1 cellular context compared by ENCODE assay signal in the genomic region with DNA sequence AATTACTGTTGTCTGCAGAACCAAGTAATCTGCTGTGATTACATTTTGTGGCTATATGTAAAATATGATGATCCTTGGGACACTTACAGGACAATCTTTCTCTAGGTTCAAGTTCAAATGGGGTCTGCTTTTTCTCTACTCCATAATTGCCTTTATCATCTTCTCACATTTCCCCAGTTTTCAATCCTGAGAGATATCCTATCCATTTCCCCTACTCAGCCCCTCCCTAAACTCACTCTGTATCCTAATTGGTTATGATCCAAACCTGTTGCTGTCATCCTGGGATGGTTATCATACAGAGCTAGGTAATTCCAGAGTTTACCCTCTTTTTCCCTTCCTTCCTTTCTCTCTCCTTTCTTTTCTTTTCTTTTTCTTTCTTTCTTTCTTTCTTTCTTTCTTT.
TF ChIP-seq lines count a peak whose summit lies in the region.

No MANE protein-coding gene starts in this region.

TF ChIP-seq in HEK293, 187 proteins besides CTCF, POLR2A, EP300 and RAD21 (continued from another document):
- TF ChIP-seq, protein P1, sequence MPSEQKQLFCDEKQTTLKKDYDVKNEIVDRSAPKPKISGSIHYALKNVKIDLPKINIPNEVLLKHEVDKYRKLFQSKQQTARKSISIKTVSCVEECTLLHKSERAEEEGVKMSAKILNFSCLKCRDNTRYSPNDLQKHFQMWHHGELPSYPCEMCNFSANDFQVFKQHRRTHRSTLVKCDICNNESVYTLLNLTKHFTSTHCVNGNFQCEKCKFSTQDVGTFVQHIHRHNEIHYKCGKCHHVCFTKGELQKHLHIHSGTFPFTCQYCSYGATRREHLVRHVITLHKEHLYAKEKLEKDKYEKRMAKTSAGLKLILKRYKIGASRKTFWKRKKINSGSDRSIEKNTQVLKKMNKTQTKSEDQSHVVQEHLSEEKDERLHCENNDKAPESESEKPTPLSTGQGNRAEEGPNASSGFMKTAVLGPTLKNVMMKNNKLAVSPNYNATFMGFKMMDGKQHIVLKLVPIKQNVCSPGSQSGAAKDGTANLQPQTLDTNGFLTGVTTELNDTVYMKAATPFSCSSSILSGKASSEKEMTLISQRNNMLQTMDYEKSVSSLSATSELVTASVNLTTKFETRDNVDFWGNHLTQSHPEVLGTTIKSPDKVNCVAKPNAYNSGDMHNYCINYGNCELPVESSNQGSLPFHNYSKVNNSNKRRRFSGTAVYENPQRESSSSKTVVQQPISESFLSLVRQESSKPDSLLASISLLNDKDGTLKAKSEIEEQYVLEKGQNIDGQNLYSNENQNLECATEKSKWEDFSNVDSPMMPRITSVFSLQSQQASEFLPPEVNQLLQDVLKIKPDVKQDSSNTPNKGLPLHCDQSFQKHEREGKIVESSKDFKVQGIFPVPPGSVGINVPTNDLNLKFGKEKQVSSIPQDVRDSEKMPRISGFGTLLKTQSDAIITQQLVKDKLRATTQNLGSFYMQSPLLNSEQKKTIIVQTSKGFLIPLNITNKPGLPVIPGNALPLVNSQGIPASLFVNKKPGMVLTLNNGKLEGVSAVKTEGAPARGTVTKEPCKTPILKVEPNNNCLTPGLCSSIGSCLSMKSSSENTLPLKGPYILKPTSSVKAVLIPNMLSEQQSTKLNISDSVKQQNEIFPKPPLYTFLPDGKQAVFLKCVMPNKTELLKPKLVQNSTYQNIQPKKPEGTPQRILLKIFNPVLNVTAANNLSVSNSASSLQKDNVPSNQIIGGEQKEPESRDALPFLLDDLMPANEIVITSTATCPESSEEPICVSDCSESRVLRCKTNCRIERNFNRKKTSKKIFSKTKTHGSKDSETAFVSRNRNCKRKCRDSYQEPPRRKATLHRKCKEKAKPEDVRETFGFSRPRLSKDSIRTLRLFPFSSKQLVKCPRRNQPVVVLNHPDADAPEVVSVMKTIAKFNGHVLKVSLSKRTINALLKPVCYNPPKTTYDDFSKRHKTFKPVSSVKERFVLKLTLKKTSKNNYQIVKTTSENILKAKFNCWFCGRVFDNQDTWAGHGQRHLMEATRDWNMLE (tag by site-specific recombination; conservative IDR thresholded peaks at IDR 0.05; ENCODE audit: low read depth) = no peak
- TF ChIP-seq ZNF174 (tag by site-specific recombination; IDR thresholded peaks at IDR 0.05) = no peak
